In the genomic region with DNA sequence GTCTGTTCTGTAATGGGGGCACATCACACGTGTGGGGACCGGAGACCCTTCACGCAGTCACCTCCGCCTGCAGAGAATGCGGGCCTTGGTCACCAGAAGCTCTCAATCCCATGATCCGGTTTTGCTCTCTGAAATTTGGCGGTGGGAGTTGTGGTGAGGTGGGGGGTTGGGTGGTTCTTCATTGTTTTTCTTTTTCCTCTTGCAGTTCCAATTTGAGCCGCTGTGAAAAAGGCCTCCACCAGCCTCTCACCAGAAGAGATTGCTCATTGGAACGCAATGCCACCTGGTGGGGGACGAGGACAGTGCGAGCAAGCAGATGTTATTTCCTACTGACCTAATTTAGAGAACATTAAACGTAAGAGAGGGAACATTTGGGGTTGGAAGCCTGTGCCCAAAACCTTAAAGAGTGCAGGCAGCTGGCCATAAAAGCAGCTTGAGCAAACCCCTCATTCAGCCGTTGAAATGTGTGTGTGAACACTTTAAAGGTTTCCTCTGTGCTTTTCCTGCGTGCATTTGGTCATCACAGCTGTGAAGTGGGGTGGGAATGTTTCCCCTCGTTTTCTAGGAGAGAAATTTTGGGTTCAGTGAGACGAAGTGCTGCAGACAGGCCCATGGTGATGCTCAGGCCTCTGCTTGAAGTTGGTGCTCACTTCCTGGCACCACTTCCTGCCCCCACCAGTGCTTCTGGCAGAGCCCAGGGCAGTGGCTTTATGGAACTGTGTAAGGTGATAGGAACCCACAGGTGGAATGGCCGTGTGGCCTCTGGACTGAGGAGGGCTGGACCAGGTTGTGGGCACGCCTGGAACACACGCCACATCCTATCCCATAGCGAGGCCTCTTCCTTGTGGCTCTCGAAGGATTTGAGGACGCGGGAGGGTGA, we compare ENCODE assay signal across 8 cellular contexts.
DNase-seq lines count a peak whose midpoint lies in the region; ATAC-seq and TF ChIP-seq lines count a peak whose summit lies in the region.

No MANE protein-coding gene starts in this region.

- ATAC-seq in DND-41 (ENCODE audit: insufficient read depth, low read depth) (peak; percentile 95), GM21619 (IDR thresholded peaks at IDR 0.05; ENCODE audit: unreplicated experiment) (peak; percentile 72)
- peak; percentile 57 for ATAC-seq in activated T-helper 17 cell treated with anti-CD3 and anti-CD28 coated beads, Interleukin-2, amount 50 U/mL, for 72 hours (replicated peaks)

- no peaks in the 10 kb centered on the region for H3K79me2 ChIP-seq in DND-41 (ENCODE audit: insufficient read depth, low read length)

- H3K4me3 Mint-ChIP-seq in activated T-helper 17 cell treated with anti-CD3 and anti-CD28 coated beads, Interleukin-2, amount 50 U/mL, for 72 hours: peak overlapping the region; percentile 81

- no peaks in the 10 kb centered on the region for H4K20me1 ChIP-seq in DND-41 (ENCODE audit: insufficient read depth, low read length)

- DNase-seq in DND-41 (peak; percentile 89), KBM-7 (peak; percentile 93), Peyer's patch (peak; percentile 82 to 94 (median 88)), fibroblast of the aortic adventitia (ENCODE audit: low read depth) (peak; percentile 91)

- H3K27me3 ChIP-seq in DND-41 (ENCODE audit: insufficient read depth, low read length, poor library complexity): no peaks in the 10 kb centered on the region
- H3K27me3 ChIP-seq in Peyer's patch: no peaks in the 10 kb centered on the region
- H3K27me3 ChIP-seq in neuron (ENCODE audit: insufficient read depth, low read length): no peaks in the 10 kb centered on the region
- no peaks in the 10 kb centered on the region for H3K27me3 ChIP-seq in stomach smooth muscle (ENCODE audit: control insufficient read depth in 1 of 2, insufficient read depth in 2 of 2, low read length in 2 of 2)

- H3K4me2 ChIP-seq in DND-41 (ENCODE audit: insufficient read depth, low read length): peak overlapping the region; percentile 30

- H3K36me3 Mint-ChIP-seq in activated T-helper 17 cell treated with anti-CD3 and anti-CD28 coated beads, Interleukin-2, amount 50 U/mL, for 72 hours (ENCODE audit: low read depth): peaks cover 35% of the 10 kb centered on the region

- H3K4me1 ChIP-seq in DND-41 (ENCODE audit: insufficient read depth, low read length) (peaks cover 18% of the 10 kb centered on the region), Peyer's patch (peaks cover 0 to 3% (median 0%) of the 10 kb centered on the region in 4 donors), neuron (ENCODE audit: insufficient read depth, low read length) (peaks cover 3% of the 10 kb centered on the region), stomach smooth muscle (ENCODE audit: control insufficient read depth, insufficient read depth, low read length) (peaks cover 16% of the 10 kb centered on the region)

- peak overlapping the region; percentile 84 for H3K27ac Mint-ChIP-seq in activated T-helper 17 cell treated with anti-CD3 and anti-CD28 coated beads, Interleukin-2, amount 50 U/mL, for 72 hours

- H3K9me3 ChIP-seq in DND-41 (ENCODE audit: insufficient read depth, low read length, severe bottlenecking) (no peaks in the 10 kb centered on the region), Peyer's patch (no peaks in the 10 kb centered on the region), neuron (ENCODE audit: low read length) (peaks cover 2% of the 10 kb centered on the region), stomach smooth muscle (ENCODE audit: control insufficient read depth in 2 of 2, low read length in 2 of 2) (no peaks in the 10 kb centered on the region)

- in situ Hi-C loops in KBM-7 (cut with MboI; ENCODE audit: low pct_unique_long_range_greater_than_20kb, low sequenced_read_pairs): loop anchor here (25.0 kb wide), 1 partner anchor 753 kb away; no protein-coding TSS in a partner anchor

- H3K9me3 Mint-ChIP-seq in activated T-helper 17 cell treated with anti-CD3 and anti-CD28 coated beads, Interleukin-2, amount 50 U/mL, for 72 hours: no peaks in the 10 kb centered on the region

- peak overlapping the region; percentile 60 for H2AFZ ChIP-seq in DND-41 (ENCODE audit: low read depth, low read length)
- peak overlapping the region; percentile 60 for H2AFZ ChIP-seq in neuron (ENCODE audit: low read depth, low read length)

- H3K4me1 Mint-ChIP-seq in activated T-helper 17 cell treated with anti-CD3 and anti-CD28 coated beads, Interleukin-2, amount 50 U/mL, for 72 hours: peaks cover 32% of the 10 kb centered on the region

- 0 out of 2 replicates have a peak overlapping the region, but pooled peaks have one; percentile 7 for H3K9ac ChIP-seq in DND-41 (ENCODE audit: low read depth, low read length)
- peak overlapping the region; percentile 36 to 52 for H3K9ac ChIP-seq in stomach smooth muscle (ENCODE audit: low read length in 2 of 2)

- no peak for TF ChIP-seq POLR2A in Peyer's patch (IDR thresholded peaks at IDR 0.05)

- H3K36me3 ChIP-seq in DND-41 (ENCODE audit: insufficient read depth, low read length): peaks cover 2% of the 10 kb centered on the region; the same call in 1 of the 2 replicates
- no peaks in the 10 kb centered on the region for H3K36me3 ChIP-seq in Peyer's patch
- no peaks in the 10 kb centered on the region for H3K36me3 ChIP-seq in neuron (ENCODE audit: insufficient read depth, low read length)
- peaks cover 0 to 5% of the 10 kb centered on the region in 2 donors for H3K36me3 ChIP-seq in stomach smooth muscle (ENCODE audit: control insufficient read depth in 2 of 2, insufficient read depth in 2 of 2, low read length in 2 of 2)

- peak overlapping the region; percentile 59 for H3K27ac ChIP-seq in DND-41 (ENCODE audit: low read length)
- peak overlapping the region in 1 of 4 donors; percentile 47 for H3K27ac ChIP-seq in Peyer's patch
- H3K27ac ChIP-seq in stomach smooth muscle (ENCODE audit: low read length): peak overlapping the region; percentile 49

- H3K4me3 ChIP-seq in DND-41 (ENCODE audit: low read depth in 1 of 2, low read length in 2 of 2): no peak overlapping the region
- H3K4me3 ChIP-seq in Peyer's patch: no peak overlapping the region
- H3K4me3 ChIP-seq in fibroblast of the aortic adventitia (ENCODE audit: low read depth, low read length): peak overlapping the region; percentile 18
- no peak overlapping the region for H3K4me3 ChIP-seq in neuron (ENCODE audit: low read length)
- H3K4me3 ChIP-seq in stomach smooth muscle (ENCODE audit: low read length in 2 of 2): peak overlapping the region; percentile 48 to 63

- no peaks in the 10 kb centered on the region for H3K27me3 Mint-ChIP-seq in activated T-helper 17 cell treated with anti-CD3 and anti-CD28 coated beads, Interleukin-2, amount 50 U/mL, for 72 hours

- TF ChIP-seq CTCF in DND-41 (IDR thresholded peaks at IDR 0.05; ENCODE audit: borderline replicate concordance, extremely low read depth, low read length, poor library complexity, severe bottlenecking): peak; percentile 95
- peak; percentile 90 to 100 (median 98) for TF ChIP-seq CTCF in Peyer's patch (IDR thresholded peaks at IDR 0.05)
- TF ChIP-seq CTCF in fibroblast of the aortic adventitia (IDR thresholded peaks at IDR 0.05; ENCODE audit: insufficient read depth, low read length): peak; percentile 100

Comparison
In these comparisons a context has a peak if more than half of its experiments do, and no peak if none do; other contexts are left out.
1. H3K4me3 ChIP-seq: peak in fibroblast of the aortic adventitia (single experiment) and stomach smooth muscle (2 of 2); none in DND-41 (0 of 2), Peyer's patch (0 of 4) and neuron (single experiment).
2. Peak in every context shown above with its lines, with median percentiles within 50 percentile points of each other: ATAC-seq, DNase-seq and CTCF ChIP-seq.